In genomic region chr12:120979220-120979861, GRCh38 we compare ENCODE assay signal across 1 cellular context.
TF ChIP-seq lines count a peak whose summit lies in the region.

No MANE protein-coding gene starts in this region.

TF ChIP-seq in HepG2, 621 proteins besides CTCF, POLR2A, EP300 and RAD21 (continues in another document):
- TF ChIP-seq PAF1 (CRISPR knock-in tag; IDR thresholded peaks at IDR 0.05) (0 out of 2 replicates have a peak, but pooled peaks have one; percentile 38), ZNF598 (CRISPR knock-in tag; IDR thresholded peaks at IDR 0.05; ENCODE audit: borderline replicate concordance) (0 out of 2 replicates have a peak, but pooled peaks have one; percentile 20), HMG20A (CRISPR knock-in tag; IDR thresholded peaks at IDR 0.05; ENCODE audit: borderline replicate concordance) (no peak), PHB2 (IDR thresholded peaks at IDR 0.05; ENCODE audit: partially characterized antibody) (no peak), HES4 (CRISPR knock-in tag; IDR thresholded peaks at IDR 0.05; ENCODE audit: borderline replicate concordance) (peak; percentile 71; the same call in 1 of the 2 replicates), ZNF296 (CRISPR knock-in tag; conservative IDR thresholded peaks at IDR 0.05) (no peak), HMGXB4 (CRISPR knock-in tag; IDR thresholded peaks at IDR 0.05; ENCODE audit: borderline replicate concordance in 1 of 2, low read depth in 1 of 2) (peak in 1 of 2 experiments; percentile 32; a peak in 1 of 4 replicates), POLR2AphosphoS5 (IDR thresholded peaks at IDR 0.05; ENCODE audit: low read depth, low read length) (peak; percentile 61; the same call in 1 of the 2 replicates), POLR2G (IDR thresholded peaks at IDR 0.05; ENCODE audit: low read depth, low read length) (peak; percentile 71), TFDP2 (CRISPR knock-in tag; IDR thresholded peaks at IDR 0.05) (0 out of 2 replicates have a peak, but pooled peaks have one; percentile 14), YY1 (IDR thresholded peaks at IDR 0.05; ENCODE audit: insufficient read depth, insufficient replicate concordance, low read depth, low read length) (peak; percentile 72), TEAD2 (CRISPR knock-in tag; IDR thresholded peaks at IDR 0.05) (no peak), THAP8 (CRISPR knock-in tag; IDR thresholded peaks at IDR 0.05; ENCODE audit: borderline replicate concordance) (0 out of 2 replicates have a peak, but pooled peaks have one; percentile 31), MAZ (IDR thresholded peaks at IDR 0.05; ENCODE audit: borderline replicate concordance, low read depth, low read length) (no peak), MAZ (CRISPR knock-in tag; IDR thresholded peaks at IDR 0.05; ENCODE audit: low read depth) (peak; percentile 52; the same call in 1 of the 2 replicates), ZNF572 (CRISPR knock-in tag; IDR thresholded peaks at IDR 0.05) (peak; percentile 26; the same call in 1 of the 2 replicates), MBNL3 (CRISPR knock-in tag; conservative IDR thresholded peaks at IDR 0.05) (0 out of 2 replicates have a peak, but pooled peaks have one; percentile 33), ZNF138 (CRISPR knock-in tag; IDR thresholded peaks at IDR 0.05; ENCODE audit: low read depth) (0 out of 2 replicates have a peak, but pooled peaks have one; percentile 55), ELF1 (CRISPR knock-in tag; IDR thresholded peaks at IDR 0.05) (0 out of 2 replicates have a peak, but pooled peaks have one; percentile 5), HNF1B (CRISPR knock-in tag; IDR thresholded peaks at IDR 0.05) (peak; percentile 47; the same call in 1 of the 2 replicates), ZNF792 (CRISPR knock-in tag; IDR thresholded peaks at IDR 0.05) (0 out of 2 replicates have a peak, but pooled peaks have one; percentile 23), MIER3 (CRISPR knock-in tag; IDR thresholded peaks at IDR 0.05; ENCODE audit: borderline replicate concordance) (no peak), ZNF232 (CRISPR knock-in tag; IDR thresholded peaks at IDR 0.05; ENCODE audit: borderline replicate concordance) (0 out of 2 replicates have a peak, but pooled peaks have one; percentile 39), ZNF639 (CRISPR knock-in tag; conservative IDR thresholded peaks at IDR 0.05) (no peak), RNF219 (CRISPR knock-in tag; IDR thresholded peaks at IDR 0.05) (peak; percentile 16; the same call in 1 of the 2 replicates), ERF (CRISPR knock-in tag; IDR thresholded peaks at IDR 0.05) (0 out of 2 replicates have a peak, but pooled peaks have one; percentile 14), KAT7 (CRISPR knock-in tag; IDR thresholded peaks at IDR 0.05; ENCODE audit: borderline replicate concordance) (0 out of 2 replicates have a peak, but pooled peaks have one; percentile 35), TAF1 (CRISPR knock-in tag; IDR thresholded peaks at IDR 0.05) (0 out of 2 replicates have a peak, but pooled peaks have one; percentile 40), MXD3 (CRISPR knock-in tag; IDR thresholded peaks at IDR 0.05) (no peak), DMTF1 (CRISPR knock-in tag; IDR thresholded peaks at IDR 0.05) (no peak), ZNF142 (CRISPR knock-in tag; IDR thresholded peaks at IDR 0.05) (0 out of 2 replicates have a peak, but pooled peaks have one; percentile 21), ZC3H4 (CRISPR knock-in tag; IDR thresholded peaks at IDR 0.05; ENCODE audit: borderline replicate concordance) (peak; percentile 64; the same call in 1 of the 2 replicates), KLF13 (CRISPR knock-in tag; IDR thresholded peaks at IDR 0.05) (no peak), HNRNPL (IDR thresholded peaks at IDR 0.05; ENCODE audit: low read depth, low read length) (0 out of 2 replicates have a peak, but pooled peaks have one; percentile 58), ZNF263 (CRISPR knock-in tag; IDR thresholded peaks at IDR 0.05) (0 out of 2 replicates have a peak, but pooled peaks have one; percentile 39), MED13 (CRISPR knock-in tag; IDR thresholded peaks at IDR 0.05) (peak; percentile 43), BRD4 (CRISPR knock-in tag; IDR thresholded peaks at IDR 0.05) (peak; percentile 53), SALL2 (CRISPR knock-in tag; IDR thresholded peaks at IDR 0.05) (0 out of 2 replicates have a peak, but pooled peaks have one; percentile 13), PHF8 (CRISPR knock-in tag; IDR thresholded peaks at IDR 0.05) (peak; percentile 47; the same call in 1 of the 2 replicates), ZNF12 (CRISPR knock-in tag; IDR thresholded peaks at IDR 0.05) (no peak), IRF9 (CRISPR knock-in tag; IDR thresholded peaks at IDR 0.05; ENCODE audit: borderline replicate concordance) (0 out of 2 replicates have a peak, but pooled peaks have one; percentile 6)
